Comparison of ENCODE assay signal across 8 cellular contexts in genomic region chr10:68330852-68331454, GRCh38. TPM values are rescaled to one million over a fixed set of nuclear protein-coding genes. Genes with fewer than 3 reads are reported as not detected.
DNase-seq lines count a peak whose midpoint lies in the region; FAIRE-seq and TF ChIP-seq lines count a peak whose summit lies in the region.

No MANE protein-coding gene starts in this region.

- H3K9ac ChIP-seq in keratinocyte (ENCODE audit: control insufficient read depth, extremely low read depth, insufficient read depth, low read length) = peak overlapping the region; percentile 99

- H4K20me1 ChIP-seq in OCI-LY7 (ENCODE audit: insufficient read depth, low read length) (peaks cover 31% of the 10 kb centered on the region), keratinocyte (ENCODE audit: control insufficient read depth, extremely low read depth, insufficient read depth, low read length) (peaks cover 26% of the 10 kb centered on the region)

- DNase-seq in GM12864 (ENCODE audit: low read depth) (no peak), OCI-LY7 (ENCODE audit: low spot score) (peak; percentile 51), astrocyte of the cerebellum (ENCODE audit: low read depth) (no peak), keratinocyte (ENCODE audit: low read depth, low spot score) (no peak), NCI-H1694 (lab: John Stamatoyannopoulos, UW) (no peak), mesenteric fat pad (ENCODE audit: low spot score) (no peak), SHP77 (lab: John Stamatoyannopoulos, UW) (no peak)
- DNase-seq in stimulated activated CD4-positive, alpha-beta T cell treated with anti-CD3 and anti-CD28 coated beads, Interleukin-2, amount 100 ng/mL, for 24 hours = peak; percentile 25

- dilution Hi-C loops in keratinocyte (cut with MboI; ENCODE audit: extremely low pct_ligation_motif_present, low sequenced_read_pairs) = no loop called here

- H3K36me3 ChIP-seq in OCI-LY7 (ENCODE audit: insufficient read depth, low read length) = peaks cover 37% of the 10 kb centered on the region
- peaks cover 0 to 2% of the 10 kb centered on the region in 2 experiments for H3K36me3 ChIP-seq in keratinocyte (ENCODE audit: control insufficient read depth in 2 of 2, extremely low read depth in 1 of 2, insufficient read depth in 2 of 2, low read length in 2 of 2)

- H3K9me2 ChIP-seq in OCI-LY7 (ENCODE audit: insufficient read depth, low read length) = no peaks in the 10 kb centered on the region

- H3K4me2 ChIP-seq in OCI-LY7 (ENCODE audit: low read length) (peak overlapping the region; percentile 94), keratinocyte (ENCODE audit: control insufficient read depth, extremely low read depth, insufficient read depth, low read depth, low read length) (peak overlapping the region; percentile 99)

- CTCF ChIA-PET in OCI-LY7 (lab: Charles Lee; ENCODE audit: unreplicated experiment) = no interaction called here

- TF ChIP-seq CTCF in GM12864 (IDR thresholded peaks at IDR 0.05; ENCODE audit: low read depth, low read length, missing control alignments) (no peak), OCI-LY7 (conservative IDR thresholded peaks at IDR 0.05; ENCODE audit: low read length) (no peak), astrocyte of the cerebellum (IDR thresholded peaks at IDR 0.05; ENCODE audit: low read depth, low read length, missing control alignments) (no peak), keratinocyte (optimal IDR thresholded peaks at IDR 0.05 in 1 of 3, IDR thresholded peaks at IDR 0.05 in 1 of 3, conservative IDR thresholded peaks at IDR 0.05 in 1 of 3; ENCODE audit: extremely low read depth in 1 of 3, insufficient read depth in 2 of 3, low read length in 3 of 3) (no peak)

- H2AFZ ChIP-seq in OCI-LY7 (ENCODE audit: low read length) (peak overlapping the region; percentile 37; the same call in 1 of the 2 replicates), keratinocyte (ENCODE audit: control insufficient read depth, low read length) (peak overlapping the region; percentile 93)

- in situ Hi-C loops in astrocyte of the cerebellum (cut with HindIII; ENCODE audit: low sequenced_read_pairs) = no loop called here

- no peaks in the 10 kb centered on the region for H3K9me1 ChIP-seq in keratinocyte (ENCODE audit: control insufficient read depth, extremely low read depth, insufficient read depth, low read length)

- intact Hi-C loops in OCI-LY7 (cut with micrococcal nuclease; ENCODE audit: unreplicated experiment) = loop anchor here (2.0 kb wide), 1 partner anchor 256 kb away; the partner anchor contains the start of gene HERC4

- no peaks in the 10 kb centered on the region for H3K27me3 ChIP-seq in keratinocyte (ENCODE audit: control insufficient read depth, extremely low read depth, insufficient read depth, low read length)

- peak overlapping the region; percentile 89 for H3K27ac ChIP-seq in OCI-LY7 (ENCODE audit: low read depth, low read length, poor library complexity, severe bottlenecking)
- H3K27ac ChIP-seq in keratinocyte (ENCODE audit: control insufficient read depth, insufficient read depth, low read length) = peak overlapping the region; percentile 98

- H3K9me3 ChIP-seq in OCI-LY7 (ENCODE audit: low read length) (no peaks in the 10 kb centered on the region), keratinocyte (ENCODE audit: control insufficient read depth, low read depth, low read length) (no peaks in the 10 kb centered on the region)

- POLR2A ChIA-PET in OCI-LY7 (lab: Charles Lee) = interaction anchor here (0.6 to 4.3 kb wide), 8 partner anchors 10 to 447 kb away, joined by 3 to 28 read pairs (median 4); partner anchors contain the start of gene SIRT1

- H3K79me2 ChIP-seq in OCI-LY7 (ENCODE audit: insufficient read depth, low read depth, low read length) = peaks cover 45% of the 10 kb centered on the region
- H3K79me2 ChIP-seq in keratinocyte (ENCODE audit: control insufficient read depth, insufficient read depth, low read length) = peaks cover 41% of the 10 kb centered on the region

- H3K4me3 ChIP-seq in GM12864 (ENCODE audit: low read depth, low read length) = peak overlapping the region; percentile 88
- H3K4me3 ChIP-seq in OCI-LY7 (ENCODE audit: low read depth, low read length, poor library complexity, severe bottlenecking) = peak overlapping the region; percentile 85
- H3K4me3 ChIP-seq in astrocyte of the cerebellum (ENCODE audit: low read depth, low read length) = peak overlapping the region; percentile 98
- H3K4me3 ChIP-seq in keratinocyte (ENCODE audit: control insufficient read depth in 2 of 3, extremely low read depth in 1 of 3, insufficient read depth in 2 of 3, low read depth in 1 of 3, low read length in 3 of 3) = peak overlapping the region; percentile 67 to 91 (median 86)

- BruUV-seq in OCI-LY7 (replicated peaks; lab: Mats Ljungman, UMichigan) = no TSS peak

- H3K4me1 ChIP-seq in OCI-LY7 (ENCODE audit: insufficient read depth, low read length, poor library complexity, severe bottlenecking) = peaks cover 58% of the 10 kb centered on the region
- H3K4me1 ChIP-seq in keratinocyte (ENCODE audit: control insufficient read depth, extremely low read depth, insufficient read depth, low read length) = peaks cover 41% of the 10 kb centered on the region

- FAIRE-seq in keratinocyte (lab: Jason Lieb, UNC) = no peak

RNA-seq across cellular contexts. Expression of gene HNRNPH3, which starts 0.9 kb away (rescaled TPM):
- 30.8 and 69.2 TPM in 2 replicates for total RNA-seq in OCI-LY7 (2014; rRNA removed; shearing (Covaris generic))
- total RNA-seq in OCI-LY7 (2022) (241 and 261 TPM in 2 replicates), mesenteric fat pad (91.4 TPM)
- 35.8 to 108 TPM (median 45.7 TPM) in 3 replicates for polyA plus RNA-seq in keratinocyte
- polyA plus RNA-seq in keratinocyte (2011; ENCODE audit: low read depth) = 225 TPM
- 52.7 and 60.4 TPM in 2 replicates for polyA plus RNA-seq in keratinocyte (2011; cell fraction: cytosol; rRNA removed)
- 43.2 and 82.8 TPM in 2 replicates for polyA plus RNA-seq in keratinocyte (2011; cell fraction: nucleus; rRNA removed)
- 177 and 198 TPM in 2 replicates for polyA plus RNA-seq in keratinocyte (2012; ENCODE audit: low replicate concordance)
- 12.2 to 66.1 TPM (median 18.4 TPM) in 3 replicates for polyA minus RNA-seq in keratinocyte
- polyA minus RNA-seq in keratinocyte (2011; cell fraction: cytosol; rRNA and poly(A)+ RNA removed) = 16.3 TPM
- polyA minus RNA-seq in keratinocyte (2011; cell fraction: nucleus; rRNA and poly(A)+ RNA removed) = 13.1 and 17.5 TPM in 2 replicates

RNA-seq across cellular contexts. Expression of gene PBLD, which starts 1.8 kb away (rescaled TPM):
- 2.5 and 3.1 TPM in 2 replicates for total RNA-seq in OCI-LY7 (2014; rRNA removed; shearing (Covaris generic))
- total RNA-seq in OCI-LY7 (2022) = 5.9 and 8.0 TPM in 2 replicates
- polyA plus RNA-seq in keratinocyte = 0.66 to 1.00 TPM (median 0.91 TPM) in 3 replicates
- polyA plus RNA-seq in keratinocyte (2011; ENCODE audit: low read depth) = 0.79 TPM
- polyA plus RNA-seq in keratinocyte (2011; cell fraction: cytosol; rRNA removed) = 0.81 and 0.92 TPM in 2 replicates
- polyA plus RNA-seq in keratinocyte (2011; cell fraction: nucleus; rRNA removed) = 2.0 and 2.9 TPM in 2 replicates
- polyA plus RNA-seq in keratinocyte (2012; ENCODE audit: low replicate concordance) = 0.78 and 2.1 TPM in 2 replicates
- polyA minus RNA-seq in keratinocyte = 0.13 to 0.53 TPM (median 0.29 TPM) in 3 replicates
- not detected for polyA minus RNA-seq in keratinocyte (2011; cell fraction: cytosol; rRNA and poly(A)+ RNA removed)
- polyA minus RNA-seq in keratinocyte (2011; cell fraction: nucleus; rRNA and poly(A)+ RNA removed) = 0.53 and 2.0 TPM in 2 replicates
- 9.2 TPM for total RNA-seq in mesenteric fat pad

Comparison
In these comparisons a context has a peak if more than half of its experiments do, and no peak if none do; other contexts are left out.
1. DNase-seq: peak in OCI-LY7 (single experiment) and stimulated activated CD4-positive, alpha-beta T cell treated with anti-CD3 and anti-CD28 coated beads, Interleukin-2, amount 100 ng/mL, for 24 hours (2 of 2); none in GM12864 (single experiment), astrocyte of the cerebellum (single experiment), keratinocyte (single experiment), NCI-H1694 (single experiment), mesenteric fat pad (single experiment) and SHP77 (0 of 2).
2. Peak in every context shown above with its lines, with median percentiles within 50 percentile points of each other: H3K4me3 ChIP-seq.